18 cellular contexts compared by ENCODE assay signal in genomic region chr5:170584003-170584402, GRCh38.
DNase-seq lines count a peak whose midpoint lies in the region; ATAC-seq, FAIRE-seq and TF ChIP-seq lines count a peak whose summit lies in the region.
"Had no signal": no experiment of that assay in that cellular context is flagged by ENCODE, and none has a peak within 500 bp of the region (broad histone marks: within the 10 kb centered on the region; RNA-seq: fewer than 3 reads in every experiment).

No MANE protein-coding gene starts in this region.

- no peak for TF ChIP-seq CTCF in HepG2 (CRISPR knock-in tag; IDR thresholded peaks at IDR 0.05)
- no peak for TF ChIP-seq CTCF in right lobe of liver (IDR thresholded peaks at IDR 0.05)
- no peak for TF ChIP-seq CTCF in dorsolateral prefrontal cortex (IDR thresholded peaks at IDR 0.05 in 54 of 56, conservative IDR thresholded peaks at IDR 0.05 in 2 of 56; ENCODE audit: low read depth in 1 of 56, partially characterized antibody in 56 of 56)
- TF ChIP-seq CTCF in adrenal gland (IDR thresholded peaks at IDR 0.05), result no peak
- no peak for TF ChIP-seq CTCF in CD8-positive, alpha-beta T cell (IDR thresholded peaks at IDR 0.05)

- H4K8ac ChIP-seq in neuronal stem cell (ENCODE audit: low read depth, low read length), result no peak overlapping the region

- H3K23ac ChIP-seq in neuronal stem cell (ENCODE audit: low read depth, low read length, poor library complexity), result no peak overlapping the region

- no peak overlapping the region for H3K4me3 Mint-ChIP-seq in activated CD4-positive, alpha-beta T cell treated with anti-CD3 and anti-CD28 coated beads, Interleukin-2, amount 10 ng/mL, durations not matched to agents 24 days and 14 days
- no peak overlapping the region for H3K4me3 Mint-ChIP-seq in CD8-positive, alpha-beta T cell
- H3K4me3 Mint-ChIP-seq: CD4-positive, alpha-beta T cell had no signal

- H3K27me3 Mint-ChIP-seq in activated CD4-positive, alpha-beta T cell treated with anti-CD3 and anti-CD28 coated beads, Interleukin-2, amount 10 ng/mL, durations not matched to agents 24 days and 14 days, result peaks cover 16% of the 10 kb centered on the region
- peaks cover 18% of the 10 kb centered on the region for H3K27me3 Mint-ChIP-seq in CD8-positive, alpha-beta T cell (ENCODE audit: low read depth)

- H3K4ac ChIP-seq in neuronal stem cell (ENCODE audit: low read length), result no peak overlapping the region

- no peak for TF ChIP-seq POLR2A in HepG2 (IDR thresholded peaks at IDR 0.05; ENCODE audit: insufficient read depth in 1 of 2, low read depth in 2 of 2, low read length in 2 of 2)
- TF ChIP-seq POLR2A in right lobe of liver (IDR thresholded peaks at IDR 0.05), result no peak
- no peak for TF ChIP-seq POLR2A in adrenal gland (IDR thresholded peaks at IDR 0.05)

- in situ Hi-C loops in HepG2 (cut with HindIII; ENCODE audit: extremely low pct_ligation_motif_present, low pct_unique_long_range_greater_than_20kb), result no loop called here

- no peaks in the 10 kb centered on the region for H3K79me1 ChIP-seq in neuronal stem cell (ENCODE audit: low read depth, low read length)

- FAIRE-seq in HepG2 (lab: Jason Lieb, UNC), result no peak
- FAIRE-seq: GM12878, GM18507, H54 had no signal

- H3K4me1 ChIP-seq in HepG2 (ENCODE audit: insufficient read depth, low read length), result no peaks in the 10 kb centered on the region
- H3K4me1 ChIP-seq in right lobe of liver, result no peaks in the 10 kb centered on the region
- peaks cover 0 to 7% of the 10 kb centered on the region in 2 donors for H3K4me1 ChIP-seq in neuronal stem cell (ENCODE audit: control insufficient read depth in 2 of 2, insufficient read depth in 1 of 2, low read depth in 1 of 2, low read length in 2 of 2)
- peaks cover 0 to 9% of the 10 kb centered on the region in 2 donors for H3K4me1 ChIP-seq in adrenal gland (replicated peaks in 1 of 2)
- no peaks in the 10 kb centered on the region for H3K4me1 ChIP-seq in CD8-positive, alpha-beta T cell (ENCODE audit: insufficient read depth, low read length)
- H3K4me1 ChIP-seq: BLaER1 had no signal

- no peaks in the 10 kb centered on the region for H3K79me2 ChIP-seq in HepG2 (ENCODE audit: insufficient read depth, low read length)

- 0 out of 5 replicates have a peak, but pooled peaks cover 0 to 11% of the 10 kb centered on the region in 2 experiments for H3K27me3 ChIP-seq in HepG2 (ENCODE audit: control insufficient read depth in 1 of 2, insufficient read depth in 2 of 2, low read length in 2 of 2)
- no peaks in the 10 kb centered on the region for H3K27me3 ChIP-seq in right lobe of liver
- H3K27me3 ChIP-seq in dorsolateral prefrontal cortex, result no peaks in the 10 kb centered on the region
- no peaks in the 10 kb centered on the region for H3K27me3 ChIP-seq in neuronal stem cell (ENCODE audit: control insufficient read depth in 3 of 3, insufficient read depth in 3 of 3, low read depth in 1 of 3, low read length in 3 of 3)
- no peaks in the 10 kb centered on the region for H3K27me3 ChIP-seq in adrenal gland
- no peaks in the 10 kb centered on the region for H3K27me3 ChIP-seq in CD8-positive, alpha-beta T cell (ENCODE audit: insufficient read depth, low read length)
- H3K27me3 ChIP-seq: BLaER1 had no signal

- intact Hi-C loops in HepG2 (cut with micrococcal nuclease; ENCODE audit: unreplicated experiment), result no loop called here
- intact Hi-C loops in right lobe of liver (cut with DNase I), result no loop called here
- intact Hi-C loops in dorsolateral prefrontal cortex (cut with DNase I), result no loop called here
- intact Hi-C loops in adrenal gland (cut with DNase I), result no loop called here
- intact Hi-C loops in activated CD4-positive, alpha-beta T cell treated with anti-CD3 and anti-CD28 coated beads, Interleukin-2, amount 10 ng/mL, durations not matched to agents 24 days and 14 days (cut with micrococcal nuclease), result no loop called here
- intact Hi-C loops in CD8-positive, alpha-beta T cell (cut with DNase I, micrococcal nuclease), result no loop called here

- no peak overlapping the region for H3K4me3 ChIP-seq in HepG2 (replicated peaks in 1 of 3; ENCODE audit: insufficient read depth in 1 of 3, low read depth in 2 of 3, low read length in 3 of 3)
- H3K4me3 ChIP-seq in right lobe of liver, result no peak overlapping the region
- no peak overlapping the region for H3K4me3 ChIP-seq in dorsolateral prefrontal cortex
- H3K4me3 ChIP-seq in neuronal stem cell (ENCODE audit: low read length in 2 of 2), result no peak overlapping the region
- H3K4me3 ChIP-seq in adrenal gland, result peak overlapping the region in 1 of 4 donors; percentile 24
- no peak overlapping the region for H3K4me3 ChIP-seq in CD8-positive, alpha-beta T cell (ENCODE audit: low read depth, low read length)
- H3K4me3 ChIP-seq: BLaER1, GM12878, GM23248 had no signal

- H3K9ac ChIP-seq in HepG2 (ENCODE audit: insufficient read depth, low read depth, low read length), result no peak overlapping the region
- H3K9ac ChIP-seq in neuronal stem cell (ENCODE audit: low read depth, low read length, poor library complexity), result no peak overlapping the region
- H3K9ac ChIP-seq: BLaER1, GM23248 had no signal

- CTCF ChIA-PET in HepG2 (lab: Yijun Ruan, JAX; ENCODE audit: low intra/inter-chr PET ratio, low total read pairs), result no interaction called here
- CTCF ChIA-PET in CD8-positive, alpha-beta T cell (lab: Charles Lee), result interaction anchor here (1.1 kb wide), 1 partner anchor 10 kb away, joined by 3 read pairs; no protein-coding TSS in a partner anchor

- peak overlapping the region; percentile 58 for H4K91ac ChIP-seq in neuronal stem cell (ENCODE audit: low read depth, low read length, poor library complexity)

- H3K18ac ChIP-seq in neuronal stem cell (ENCODE audit: low read length), result no peak overlapping the region

- BruUV-seq in HepG2 (replicated peaks; lab: Mats Ljungman, UMichigan), result no TSS peak

- no peaks in the 10 kb centered on the region for H3K36me3 Mint-ChIP-seq in activated CD4-positive, alpha-beta T cell treated with anti-CD3 and anti-CD28 coated beads, Interleukin-2, amount 10 ng/mL, durations not matched to agents 24 days and 14 days (ENCODE audit: low read depth)
- H3K36me3 Mint-ChIP-seq in CD8-positive, alpha-beta T cell, result no peaks in the 10 kb centered on the region

- H3K9me3 Mint-ChIP-seq in activated CD4-positive, alpha-beta T cell treated with anti-CD3 and anti-CD28 coated beads, Interleukin-2, amount 10 ng/mL, durations not matched to agents 24 days and 14 days, result no peaks in the 10 kb centered on the region
- H3K9me3 Mint-ChIP-seq in CD8-positive, alpha-beta T cell, result no peaks in the 10 kb centered on the region
- H3K9me3 Mint-ChIP-seq: CD4-positive, alpha-beta T cell had no signal

- no peaks in the 10 kb centered on the region for H3K4me1 Mint-ChIP-seq in activated CD4-positive, alpha-beta T cell treated with anti-CD3 and anti-CD28 coated beads, Interleukin-2, amount 10 ng/mL, durations not matched to agents 24 days and 14 days
- no peaks in the 10 kb centered on the region for H3K4me1 Mint-ChIP-seq in CD8-positive, alpha-beta T cell (ENCODE audit: low read depth)

- no peak overlapping the region for H2BK120ac ChIP-seq in neuronal stem cell (ENCODE audit: low read depth, low read length)

- H2BK5ac ChIP-seq in neuronal stem cell (ENCODE audit: low read length), result no peak overlapping the region

- H3K36me3 ChIP-seq in HepG2 (replicated peaks in 1 of 2; ENCODE audit: control insufficient read depth in 1 of 2, insufficient read depth in 2 of 2, low read length in 2 of 2) (no peaks in the 10 kb centered on the region), right lobe of liver (no peaks in the 10 kb centered on the region), neuronal stem cell (replicated peaks in 1 of 2; ENCODE audit: control insufficient read depth in 2 of 2, insufficient read depth in 2 of 2, low read length in 2 of 2) (peaks cover 0 to 1% of the 10 kb centered on the region in 2 donors), adrenal gland (replicated peaks in 1 of 2) (no peaks in the 10 kb centered on the region)
- H3K36me3 ChIP-seq in CD8-positive, alpha-beta T cell (ENCODE audit: insufficient read depth, low read length), result no peaks in the 10 kb centered on the region
- H3K36me3 ChIP-seq: BLaER1 had no signal

- no peak for TF ChIP-seq EP300 in HepG2 (IDR thresholded peaks at IDR 0.05; ENCODE audit: low read depth in 2 of 2, low read length in 2 of 2)
- TF ChIP-seq EP300 in HepG2 (CRISPR knock-in tag; IDR thresholded peaks at IDR 0.05; ENCODE audit: borderline replicate concordance), result no peak

- DNase-seq in HepG2 (ENCODE audit: low spot score) (no peak), right lobe of liver (no peak), dorsolateral prefrontal cortex (no peak), neuronal stem cell (ENCODE audit: low spot score) (no peak), C1 segment of cervical spinal cord (lab: John Stamatoyannopoulos, UW) (no peak), adrenal gland (no peak)
- DNase-seq in activated CD4-positive, alpha-beta T cell treated with anti-CD3 and anti-CD28 coated beads, Interleukin-2, amount 10 ng/mL, durations not matched to agents 24 days and 14 days, result no peak
- DNase-seq in CD8-positive, alpha-beta T cell, result no peak
- DNase-seq: 8988T; AML-193; CD4-positive, alpha-beta T cell; DMS79; GM23248 had no signal

- TF ChIP-seq RAD21 in HepG2 (CRISPR knock-in tag; IDR thresholded peaks at IDR 0.05), result no peak

- POLR2A ChIA-PET in HepG2 (lab: Yijun Ruan, JAX), result no interaction called here
- POLR2A ChIA-PET in CD8-positive, alpha-beta T cell (lab: Charles Lee), result no interaction called here

- H2AFZ ChIP-seq in HepG2 (ENCODE audit: low read length), result peak overlapping the region; percentile 38
- H2AFZ ChIP-seq in neuronal stem cell (ENCODE audit: low read length), result no peak overlapping the region
- H2AFZ ChIP-seq: GM23248 had no signal

- H3K9me3 ChIP-seq in HepG2 (ENCODE audit: low read length) (0 out of 2 replicates have a peak, but pooled peaks cover under 1% of the 10 kb centered on the region), right lobe of liver (no peaks in the 10 kb centered on the region), neuronal stem cell (replicated peaks in 1 of 2; ENCODE audit: control insufficient read depth in 2 of 2, insufficient read depth in 1 of 2, low read depth in 1 of 2, low read length in 2 of 2) (no peaks in the 10 kb centered on the region), adrenal gland (replicated peaks in 1 of 3) (no peaks in the 10 kb centered on the region)
- H3K9me3 ChIP-seq in CD8-positive, alpha-beta T cell (ENCODE audit: low read length), result no peaks in the 10 kb centered on the region
- H3K9me3 ChIP-seq: BLaER1 had no signal

- H3K27ac Mint-ChIP-seq in activated CD4-positive, alpha-beta T cell treated with anti-CD3 and anti-CD28 coated beads, Interleukin-2, amount 10 ng/mL, durations not matched to agents 24 days and 14 days, result no peak overlapping the region
- H3K27ac Mint-ChIP-seq in CD8-positive, alpha-beta T cell, result no peak overlapping the region
- H3K27ac Mint-ChIP-seq: CD4-positive, alpha-beta T cell had no signal

- no peak overlapping the region for H2AK5ac ChIP-seq in neuronal stem cell (ENCODE audit: low read depth, low read length)

- H2BK15ac ChIP-seq in neuronal stem cell (ENCODE audit: low read length), result no peak overlapping the region

- no peak overlapping the region for H2BK12ac ChIP-seq in neuronal stem cell (ENCODE audit: low read length)

- WGBS in HepG2 (ENCODE audit: low lambda C conversion rate), result 0% methylated on average over 4 of the region's 4 CpGs
- WGBS in right lobe of liver (ENCODE audit: insufficient coverage, low coverage, low lambda C conversion rate, missing lambda C conversion rate), result 62% methylated on average over 4 of the region's 4 CpGs
- WGBS in neuronal stem cell (ENCODE audit: extremely low coverage in 2 of 2, insufficient read length in 2 of 2, insufficient replicate concordance in 1 of 2), 2 donors, result no CpG with 5 or more reads among the region's 4 CpGs
- WGBS in adrenal gland, 4 donors, result 56 to 69% (median 63%) methylated on average over 4 of the region's 4 CpGs

- ATAC-seq in HepG2, result no peak
- no peak for ATAC-seq in right lobe of liver
- no peak for ATAC-seq in CD8-positive, alpha-beta T cell
- ATAC-seq: GM12878, HCT116 had no signal

- no peak overlapping the region for H3K4me2 ChIP-seq in HepG2 (ENCODE audit: low read depth, low read length)
- no peak overlapping the region for H3K4me2 ChIP-seq in neuronal stem cell (ENCODE audit: insufficient read depth, low read length, poor library complexity, severe bottlenecking)
- H3K4me2 ChIP-seq: BLaER1 had no signal

- H3K27ac ChIP-seq in HepG2 (ENCODE audit: extremely low read length, insufficient read depth, low read length) (no peak overlapping the region), right lobe of liver (no peak overlapping the region), dorsolateral prefrontal cortex (peak overlapping the region in 42 of 59 donors; percentile 19 to 81 (median 56)), neuronal stem cell (replicated peaks; ENCODE audit: low read length) (no peak overlapping the region), adrenal gland (peak overlapping the region in 2 of 5 donors; percentile 25 to 46)
- no peak overlapping the region for H3K27ac ChIP-seq in CD8-positive, alpha-beta T cell (ENCODE audit: low read depth, low read length)
- H3K27ac ChIP-seq: BLaER1, GM23248 had no signal

- H4K20me1 ChIP-seq in HepG2 (ENCODE audit: insufficient read depth, low read length), result no peaks in the 10 kb centered on the region
- H4K20me1 ChIP-seq: BLaER1 had no signal

- H3K14ac ChIP-seq in neuronal stem cell (ENCODE audit: low read length), result no peak overlapping the region

Comparison
In these comparisons a context has a peak if more than half of its experiments do, and no peak if none do; other contexts are left out.
1. H3K27ac ChIP-seq: peak in dorsolateral prefrontal cortex (42 of 59); none in HepG2 (single experiment), right lobe of liver (0 of 3), neuronal stem cell (single experiment) and CD8-positive, alpha-beta T cell (single experiment).